9 cellular contexts compared by ENCODE assay signal in the genomic region with DNA sequence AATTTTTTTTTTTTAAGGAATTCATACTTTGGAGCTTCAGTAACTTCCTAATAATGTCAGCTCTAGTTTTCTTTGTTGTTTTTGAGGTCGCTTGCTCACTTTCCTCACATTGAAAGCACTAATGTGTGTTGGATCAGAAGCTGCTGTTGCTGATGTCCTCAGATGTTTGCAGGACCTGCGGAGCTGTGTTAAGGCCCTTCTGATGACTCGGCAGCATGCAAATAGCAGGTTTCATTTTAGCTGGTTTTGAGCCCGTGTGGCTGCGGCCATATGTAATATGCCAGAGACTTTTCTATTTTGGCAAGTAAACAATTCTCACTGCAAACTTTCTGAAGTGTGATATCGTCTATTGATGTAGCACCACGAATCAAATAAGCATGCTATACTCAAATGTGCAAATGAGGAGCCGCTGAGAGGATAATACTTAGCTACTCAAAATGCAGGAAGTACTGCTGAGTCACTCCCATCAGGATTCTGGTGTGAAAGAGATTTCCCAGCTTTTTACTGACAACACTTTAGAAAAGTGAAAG.
A peak's percentile ranks its signal among the peaks of the same experiment; 100 is the strongest.
DNase-seq lines count a peak whose midpoint lies in the region; ATAC-seq and TF ChIP-seq lines count a peak whose summit lies in the region.
"Had no signal": no experiment of that assay in that cellular context is flagged by ENCODE, and none has a peak within 500 bp of the region (broad histone marks: within the 10 kb centered on the region; RNA-seq: fewer than 3 reads in every experiment).

No MANE protein-coding gene starts in this region.

- peak in 1 of 2 donors; percentile 57 for TF ChIP-seq EP300 in tibial nerve (IDR thresholded peaks at IDR 0.05)

- H3K4me3 ChIP-seq in ascending aorta (peak overlapping the region in 1 of 2 donors; percentile 51), tibial nerve (peak overlapping the region in 1 of 4 donors; percentile 34), testis (no peak overlapping the region)
- H3K4me3 ChIP-seq: BLaER1 had no signal

- no peak for TF ChIP-seq POLR2A in tibial nerve (IDR thresholded peaks at IDR 0.05)
- TF ChIP-seq POLR2A in testis (IDR thresholded peaks at IDR 0.05) = no peak

- WGBS in tibial nerve, 2 donors = 10 to 11% methylated on average over 8 of the region's 8 CpGs
- 51% methylated on average over 8 of the region's 8 CpGs for WGBS in testis, 2 donors

- TF ChIP-seq CTCF in ascending aorta (IDR thresholded peaks at IDR 0.05) (no peak), tibial nerve (IDR thresholded peaks at IDR 0.05) (no peak), testis (IDR thresholded peaks at IDR 0.05) (no peak)

- H3K4me1 ChIP-seq in ascending aorta = peaks cover 0 to 22% of the 10 kb centered on the region in 2 donors
- peaks cover 0 to 37% (median 9%) of the 10 kb centered on the region in 4 donors for H3K4me1 ChIP-seq in tibial nerve
- H3K4me1 ChIP-seq in testis = peaks cover 6% of the 10 kb centered on the region
- H3K4me1 ChIP-seq: BLaER1 had no signal

- H3K9me3 ChIP-seq in ascending aorta (no peaks in the 10 kb centered on the region), tibial nerve (no peaks in the 10 kb centered on the region), testis (no peaks in the 10 kb centered on the region)
- H3K9me3 ChIP-seq: BLaER1 had no signal

- H3K27ac ChIP-seq in ascending aorta (peak overlapping the region; percentile 77), tibial nerve (peak overlapping the region; percentile 9 to 68 (median 60)), testis (peak overlapping the region in 1 of 2 donors; percentile 65)
- H3K27ac ChIP-seq: BLaER1 had no signal

- peak; percentile 30 for DNase-seq in NCI-H2107 treated with DMSO at 0.1 percent for 48 hours (lab: John Stamatoyannopoulos, UW; ENCODE audit: unreplicated experiment)
- DNase-seq in NCI-H2107 (lab: John Stamatoyannopoulos, UW) = no peak
- DNase-seq in ascending aorta (ENCODE audit: low spot score in 2 of 2) = peak in 1 of 2 donors; percentile 80
- DNase-seq in kidney glomerular epithelial cell (lab: John Stamatoyannopoulos, UW) = peak; percentile 47
- DNase-seq in tibial nerve (ENCODE audit: low spot score in 2 of 2) = no peak
- DNase-seq in testis = no peak
- DNase-seq in NCI-H146 treated with DMSO at 0.1 percent for 48 hours (lab: John Stamatoyannopoulos, UW; ENCODE audit: unreplicated experiment) = no peak

- peak; percentile 80 for ATAC-seq in HG03342 (IDR thresholded peaks at IDR 0.05; ENCODE audit: unreplicated experiment)

- peaks cover 38 to 43% of the 10 kb centered on the region in 2 donors for H3K36me3 ChIP-seq in ascending aorta
- H3K36me3 ChIP-seq in tibial nerve = peaks cover 0 to 67% (median 5%) of the 10 kb centered on the region in 3 donors
- no peaks in the 10 kb centered on the region for H3K36me3 ChIP-seq in testis (ENCODE audit: low read depth, missing control alignments)
- H3K36me3 ChIP-seq: BLaER1 had no signal

- H3K27me3 ChIP-seq in ascending aorta (no peaks in the 10 kb centered on the region), tibial nerve (no peaks in the 10 kb centered on the region), testis (no peaks in the 10 kb centered on the region)
- H3K27me3 ChIP-seq: BLaER1 had no signal

- intact Hi-C loops in ascending aorta (cut with DNase I) = loop anchor here (5.0 kb wide), 1 partner anchor 353 kb away; no protein-coding TSS in a partner anchor
- intact Hi-C loops in testis (cut with DNase I; ENCODE audit: low total_unique reads) = no loop called here

Comparison
In these comparisons a context has a peak if more than half of its experiments do, and no peak if none do; other contexts are left out.
1. DNase-seq: peak in NCI-H2107 treated with DMSO at 0.1 percent for 48 hours (single experiment) and kidney glomerular epithelial cell (single experiment); none in NCI-H2107 (single experiment), tibial nerve (0 of 2), testis (single experiment) and NCI-H146 treated with DMSO at 0.1 percent for 48 hours (single experiment).